Comparison of ENCODE assay signal across 15 cellular contexts in genomic region chr7:22252886-22253536, GRCh38.
DNase-seq lines count a peak whose midpoint lies in the region; ATAC-seq and TF ChIP-seq lines count a peak whose summit lies in the region.
"Had no signal": no experiment of that assay in that cellular context is flagged by ENCODE, and none has a peak within 500 bp of the region (broad histone marks: within the 10 kb centered on the region; RNA-seq: fewer than 3 reads in every experiment).

No MANE protein-coding gene starts in this region.

- H3K27me3 Mint-ChIP-seq in progenitor cell of endocrine pancreas: no peaks in the 10 kb centered on the region
- no peaks in the 10 kb centered on the region for H3K27me3 Mint-ChIP-seq in type B pancreatic cell
- H3K27me3 Mint-ChIP-seq: CD4-positive, CD25-positive, alpha-beta regulatory T cell had no signal

- peaks cover 24% of the 10 kb centered on the region for H3K4me1 Mint-ChIP-seq in progenitor cell of endocrine pancreas (ENCODE audit: low read depth)
- H3K4me1 Mint-ChIP-seq in type B pancreatic cell (ENCODE audit: unreplicated experiment): peaks cover 17% of the 10 kb centered on the region
- H3K4me1 Mint-ChIP-seq: CD4-positive, CD25-positive, alpha-beta regulatory T cell had no signal

- no peak overlapping the region for H3K4me3 Mint-ChIP-seq in progenitor cell of endocrine pancreas (ENCODE audit: low read depth)
- no peak overlapping the region for H3K4me3 Mint-ChIP-seq in type B pancreatic cell
- H3K4me3 Mint-ChIP-seq: CD4-positive, CD25-positive, alpha-beta regulatory T cell had no signal

- peak overlapping the region in 23 of 59 donors; percentile 1 to 52 (median 21) for H3K4me3 ChIP-seq in dorsolateral prefrontal cortex

- H3K9me3 Mint-ChIP-seq in progenitor cell of endocrine pancreas (ENCODE audit: low read depth): no peaks in the 10 kb centered on the region
- H3K9me3 Mint-ChIP-seq in type B pancreatic cell: no peaks in the 10 kb centered on the region

- peak in 2 of 56 donors; percentile 9 to 18 for TF ChIP-seq CTCF in dorsolateral prefrontal cortex (IDR thresholded peaks at IDR 0.05 in 54 of 56, conservative IDR thresholded peaks at IDR 0.05 in 2 of 56; ENCODE audit: low read depth in 1 of 56, partially characterized antibody in 56 of 56)
- no peak for TF ChIP-seq CTCF in progenitor cell of endocrine pancreas (IDR thresholded peaks at IDR 0.05; ENCODE audit: unreplicated experiment)
- TF ChIP-seq CTCF in type B pancreatic cell (conservative IDR thresholded peaks at IDR 0.05): no peak

- no peak for ATAC-seq in GM18870 (IDR thresholded peaks at IDR 0.05; ENCODE audit: unreplicated experiment)

- H3K27ac Mint-ChIP-seq in progenitor cell of endocrine pancreas (peak overlapping the region; percentile 18), type B pancreatic cell (no peak overlapping the region)
- H3K27ac Mint-ChIP-seq: CD4-positive, CD25-positive, alpha-beta regulatory T cell had no signal

- no peaks in the 10 kb centered on the region for H3K27me3 ChIP-seq in dorsolateral prefrontal cortex
- H3K27me3 ChIP-seq: BE2C had no signal

- no peaks in the 10 kb centered on the region for H3K36me3 Mint-ChIP-seq in progenitor cell of endocrine pancreas (ENCODE audit: insufficient read depth)
- H3K36me3 Mint-ChIP-seq in type B pancreatic cell: no peaks in the 10 kb centered on the region
- H3K36me3 Mint-ChIP-seq: CD4-positive, CD25-positive, alpha-beta regulatory T cell had no signal

- DNase-seq in Ammon's horn (ENCODE audit: low spot score) (peak; percentile 69), dorsolateral prefrontal cortex (no peak), medulla oblongata (ENCODE audit: extremely low spot score) (peak; percentile 74), progenitor cell of endocrine pancreas (ENCODE audit: low spot score, unreplicated experiment) (no peak), type B pancreatic cell (ENCODE audit: extremely low spot score, unreplicated experiment) (no peak), cerebellar cortex (ENCODE audit: low spot score) (no peak)
- no peak for DNase-seq in stimulated activated CD4-positive, alpha-beta T cell treated with anti-CD3 and anti-CD28 coated beads, Interleukin-4, amount 100 ng/mL, for 24 hours
- DNase-seq: BE2C; Caco-2; CD4-positive, CD25-positive, alpha-beta regulatory T cell; KG1; NCI-H1694 treated with DMSO at 0.1 percent for 48 hours; NCI-H774; SHP77 treated with DMSO at 0.1 percent for 48 hours had no signal

- intact Hi-C loops in dorsolateral prefrontal cortex (cut with DNase I): loop anchor here (1.0 to 2.0 kb wide), 3 partner anchors 34 to 64 kb away; no protein-coding TSS in a partner anchor

- peak overlapping the region in 58 of 59 donors; percentile 55 to 97 (median 89) for H3K27ac ChIP-seq in dorsolateral prefrontal cortex

Comparison
In these comparisons a context has a peak if more than half of its experiments do, and no peak if none do; other contexts are left out.
1. DNase-seq: peak in Ammon's horn (single experiment) and medulla oblongata (single experiment); none in dorsolateral prefrontal cortex (0 of 10), progenitor cell of endocrine pancreas (single experiment), stimulated activated CD4-positive, alpha-beta T cell treated with anti-CD3 and anti-CD28 coated beads, Interleukin-4, amount 100 ng/mL, for 24 hours (single experiment), type B pancreatic cell (single experiment) and cerebellar cortex (single experiment).